ENCODE assay signal across 24 cellular contexts in the genomic region with DNA sequence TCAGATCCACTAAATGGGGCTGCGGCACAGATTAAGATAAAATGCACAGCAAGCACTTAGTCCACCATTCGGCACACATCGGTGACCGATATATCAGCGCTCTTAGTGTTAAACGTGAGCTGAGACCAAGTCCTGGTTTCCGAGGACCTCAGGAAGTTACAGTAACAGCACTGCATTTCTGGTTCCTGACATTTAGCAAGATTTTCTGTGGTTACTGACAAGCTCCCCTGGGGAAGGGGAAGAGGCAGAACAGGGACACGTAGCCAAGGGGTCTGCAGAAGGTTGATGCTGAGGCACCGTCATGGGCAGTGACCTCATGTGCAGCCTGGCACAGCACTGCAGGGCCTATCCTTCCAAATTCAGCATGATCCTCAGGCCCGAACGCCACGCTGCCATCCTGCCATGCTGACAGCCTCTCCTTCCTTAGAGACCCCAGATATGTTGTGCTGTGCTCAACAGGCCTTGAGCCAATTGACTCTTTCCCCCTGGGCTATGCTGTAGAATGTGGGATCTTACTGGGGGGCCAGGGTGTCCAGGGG. TPM values are rescaled to one million over a fixed set of nuclear protein-coding genes. Genes with fewer than 3 reads are reported as not detected.
"Had no signal": no experiment of that assay in that cellular context is flagged by ENCODE, and none has a peak within 500 bp of the region (broad histone marks: within the 10 kb centered on the region; RNA-seq: fewer than 3 reads in every experiment).

No MANE protein-coding gene starts in this region.

- H3K9me3 ChIP-seq: mucosa of descending colon, psoas muscle, right lobe of liver, testis, tibial nerve had no signal

- H3K27ac Mint-ChIP-seq: natural killer cell treated with Interleukin-12 subunit alpha and Interleukin-12 subunit beta and Interleukin-15 and Interleukin-18, amount 100 ng/mL, for 72 hours had no signal

- H3K36me3 ChIP-seq: neural progenitor cell, right lobe of liver had no signal

- H3K4me1 Mint-ChIP-seq: central memory CD8-positive, alpha-beta T cell; stimulated activated naive CD8-positive, alpha-beta T cell treated with anti-CD3 and anti-CD28 coated beads, Interleukin-15, amount 100 ng/mL, for 72 hours had no signal

- H3K27me3 ChIP-seq: dorsolateral prefrontal cortex, hepatocyte, neural progenitor cell, right lobe of liver, testis, tibial nerve had no signal

- H3K4me3 Mint-ChIP-seq: central memory CD8-positive, alpha-beta T cell; natural killer cell treated with Interleukin-12 subunit alpha and Interleukin-12 subunit beta and Interleukin-15 and Interleukin-18, amount 100 ng/mL, for 72 hours; neural progenitor cell; stimulated activated naive CD8-positive, alpha-beta T cell treated with anti-CD3 and anti-CD28 coated beads, Interleukin-15, amount 100 ng/mL, for 72 hours had no signal

- DNase-seq: cortex of kidney; dorsolateral prefrontal cortex; effector CD8-positive, alpha-beta T cell; foreskin melanocyte; head of caudate nucleus; kidney glomerular epithelial cell; mucosa of descending colon; occipital lobe; psoas muscle; retina; right lobe of liver; stimulated activated CD4-positive, alpha-beta T cell treated with anti-CD3 and anti-CD28 coated beads, Interleukin-12 subunit alpha, Interleukin-12 subunit beta, amount 100 ng/mL, for 4 hours; stimulated activated CD4-positive, alpha-beta T cell treated with anti-CD3 and anti-CD28 coated beads, Interleukin-2, amount 100 ng/mL, for 48 hours; stimulated activated naive CD8-positive, alpha-beta T cell treated with anti-CD3 and anti-CD28 coated beads, Interleukin-15, amount 100 ng/mL, for 72 hours; testis had no signal

- ATAC-seq: mucosa of descending colon; natural killer cell treated with Interleukin-12 subunit alpha and Interleukin-12 subunit beta and Interleukin-15 and Interleukin-18, amount 100 ng/mL, for 72 hours; psoas muscle; right lobe of liver; stimulated activated naive CD8-positive, alpha-beta T cell treated with anti-CD3 and anti-CD28 coated beads, Interleukin-15, amount 100 ng/mL, for 72 hours had no signal

- H3K36me3 Mint-ChIP-seq: natural killer cell treated with Interleukin-12 subunit alpha and Interleukin-12 subunit beta and Interleukin-15 and Interleukin-18, amount 100 ng/mL, for 72 hours; neural progenitor cell had no signal

- H3K9me3 Mint-ChIP-seq: central memory CD8-positive, alpha-beta T cell; natural killer cell treated with Interleukin-12 subunit alpha and Interleukin-12 subunit beta and Interleukin-15 and Interleukin-18, amount 100 ng/mL, for 72 hours; neural progenitor cell; stimulated activated naive CD8-positive, alpha-beta T cell treated with anti-CD3 and anti-CD28 coated beads, Interleukin-15, amount 100 ng/mL, for 72 hours had no signal

- H3K27ac ChIP-seq: dorsolateral prefrontal cortex, hepatocyte, neural progenitor cell, psoas muscle, right lobe of liver, testis, tibial nerve had no signal

- H3K4me1 ChIP-seq: neural progenitor cell, psoas muscle, right lobe of liver had no signal

- H3K4me3 ChIP-seq: dorsolateral prefrontal cortex, hepatocyte, mucosa of descending colon, neural progenitor cell, psoas muscle, right lobe of liver, testis, tibial nerve had no signal

RNA-seq across cellular contexts. Expression of a gene that starts 40.6 kb away (rescaled TPM):
- total RNA-seq: hepatocyte; liver; mucosa of descending colon; myocyte; natural killer cell treated with Interleukin-12 subunit alpha and Interleukin-12 subunit beta and Interleukin-15 and Interleukin-18, amount 100 ng/mL, for 72 hours; right lobe of liver; skeletal muscle tissue; ureter had no signal
- polyA plus RNA-seq: hepatocyte had no signal
